ENCODE assay signal across 8 cellular contexts in genomic region chr11:14905104-14906033, GRCh38. TPM values are rescaled to one million over a fixed set of nuclear protein-coding genes. Genes with fewer than 3 reads are reported as not detected.
A peak's percentile ranks its signal among the peaks of the same experiment; 100 is the strongest.
DNase-seq lines count a peak whose midpoint lies in the region; ATAC-seq and TF ChIP-seq lines count a peak whose summit lies in the region.

No MANE protein-coding gene starts in this region.

- peak overlapping the region; percentile 74 for H3K27ac ChIP-seq in naive thymus-derived CD4-positive, alpha-beta T cell (ENCODE audit: low read depth, low read length)
- peak overlapping the region in 4 of 5 donors; percentile 2 to 67 (median 33) for H3K27ac ChIP-seq in stomach

- intact Hi-C loops in activated CD4-positive, alpha-beta memory T cell treated with anti-CD3 and anti-CD28 coated beads for 36 hours (cut with micrococcal nuclease): loop anchor here (1.0 to 5.0 kb wide), 4 partner anchors 13 to 1133 kb away; partner anchors contain the start of gene CYP2R1
- intact Hi-C loops in naive thymus-derived CD4-positive, alpha-beta T cell (cut with micrococcal nuclease): loop anchor here (1.0 to 10.0 kb wide), 10 partner anchors 13 to 1238 kb away; partner anchors contain the start of genes CYP2R1 (in 2 of the 2), PSMA1 (in 2 of the 2), FAR1 (in 1 of the 2) and PDE3B (in 1 of the 2)
- intact Hi-C loops in stomach (cut with DNase I; ENCODE audit: low total_unique reads): loop anchor here (10.0 kb wide), 2 partner anchors 111 to 361 kb away; no protein-coding TSS in a partner anchor

- no peaks in the 10 kb centered on the region for H3K27me3 ChIP-seq in endocrine pancreas (ENCODE audit: control insufficient read depth, insufficient read depth, low read length)
- no peaks in the 10 kb centered on the region for H3K27me3 ChIP-seq in naive thymus-derived CD4-positive, alpha-beta T cell (ENCODE audit: control insufficient read depth in 2 of 2, insufficient read depth in 2 of 2, low read length in 2 of 2)
- no peaks in the 10 kb centered on the region for H3K27me3 ChIP-seq in stomach

- H3K4me1 ChIP-seq in endocrine pancreas (ENCODE audit: control insufficient read depth, insufficient read depth, low read length) (no peaks in the 10 kb centered on the region), stomach (peaks cover 10 to 31% (median 25%) of the 10 kb centered on the region in 4 donors)
- H3K4me1 ChIP-seq in naive thymus-derived CD4-positive, alpha-beta T cell (ENCODE audit: control insufficient read depth in 2 of 2, insufficient read depth in 2 of 2, low read length in 2 of 2): peaks cover 0 to 9% of the 10 kb centered on the region in 2 donors

- WGBS in stomach, 5 donors: 11 to 29% (median 22%) methylated on average over 31 to 58 of the region's 58 CpGs

- H3K27me3 Mint-ChIP-seq in activated CD4-positive, alpha-beta memory T cell treated with anti-CD3 and anti-CD28 coated beads for 36 hours: no peaks in the 10 kb centered on the region
- H3K27me3 Mint-ChIP-seq in naive thymus-derived CD4-positive, alpha-beta T cell: no peaks in the 10 kb centered on the region

- H3K9me3 Mint-ChIP-seq in activated CD4-positive, alpha-beta memory T cell treated with anti-CD3 and anti-CD28 coated beads for 36 hours: no peaks in the 10 kb centered on the region
- peaks cover 0 to 2% (median 0%) of the 10 kb centered on the region in 11 donors for H3K9me3 Mint-ChIP-seq in naive thymus-derived CD4-positive, alpha-beta T cell

- no peak for TF ChIP-seq EP300 in stomach (IDR thresholded peaks at IDR 0.05)

- POLR2A ChIA-PET in activated CD4-positive, alpha-beta memory T cell treated with anti-CD3 and anti-CD28 coated beads for 36 hours (lab: Charles Lee): no interaction called here
- POLR2A ChIA-PET in naive thymus-derived CD4-positive, alpha-beta T cell (lab: Charles Lee): interaction anchor here (0.6 to 1.8 kb wide), 4 partner anchors 10 to 405 kb away, joined by 3 to 9 read pairs (median 5); partner anchors contain the start of genes COPB1, CYP2R1 and PDE3B

- DNase-seq in AG10803 (ENCODE audit: low read depth) (peak; percentile 16), stomach (peak; percentile 43), NCI-H446 (lab: John Stamatoyannopoulos, UW) (no peak)
- DNase-seq in activated CD4-positive, alpha-beta memory T cell treated with anti-CD3 and anti-CD28 coated beads for 36 hours: peak; percentile 88
- DNase-seq in naive thymus-derived CD4-positive, alpha-beta T cell: peak; percentile 64 to 84 (median 79)

- TF ChIP-seq CTCF in AG10803 (conservative IDR thresholded peaks at IDR 0.05; ENCODE audit: low read length) (peak; percentile 37), stomach (IDR thresholded peaks at IDR 0.05) (peak in 1 of 7 experiments; percentile 47)

- no peaks in the 10 kb centered on the region for H3K36me3 Mint-ChIP-seq in activated CD4-positive, alpha-beta memory T cell treated with anti-CD3 and anti-CD28 coated beads for 36 hours
- H3K36me3 Mint-ChIP-seq in naive thymus-derived CD4-positive, alpha-beta T cell: no peaks in the 10 kb centered on the region

- H3K4me1 Mint-ChIP-seq in activated CD4-positive, alpha-beta memory T cell treated with anti-CD3 and anti-CD28 coated beads for 36 hours (ENCODE audit: low read depth): peaks cover 36% of the 10 kb centered on the region
- H3K4me1 Mint-ChIP-seq in naive thymus-derived CD4-positive, alpha-beta T cell: peaks cover 26 to 54% (median 43%) of the 10 kb centered on the region in 7 donors

- ATAC-seq in GM19438 (IDR thresholded peaks at IDR 0.05; ENCODE audit: low read depth, unreplicated experiment): peak; percentile 67
- peak; percentile 37 for ATAC-seq in HG03565 (IDR thresholded peaks at IDR 0.05; ENCODE audit: unreplicated experiment)
- ATAC-seq in naive thymus-derived CD4-positive, alpha-beta T cell: peak; percentile 84

- H3K9me3 ChIP-seq in endocrine pancreas (ENCODE audit: control insufficient read depth, low read length) (no peaks in the 10 kb centered on the region), stomach (no peaks in the 10 kb centered on the region)
- H3K9me3 ChIP-seq in naive thymus-derived CD4-positive, alpha-beta T cell (ENCODE audit: control insufficient read depth in 2 of 3, low read length in 3 of 3): no peaks in the 10 kb centered on the region

- peak overlapping the region; percentile 90 for H3K4me3 Mint-ChIP-seq in activated CD4-positive, alpha-beta memory T cell treated with anti-CD3 and anti-CD28 coated beads for 36 hours
- peak overlapping the region; percentile 92 to 99 (median 96) for H3K4me3 Mint-ChIP-seq in naive thymus-derived CD4-positive, alpha-beta T cell

- TF ChIP-seq POLR2A in stomach (IDR thresholded peaks at IDR 0.05): no peak

- CTCF ChIA-PET in activated CD4-positive, alpha-beta memory T cell treated with anti-CD3 and anti-CD28 coated beads for 36 hours (lab: Charles Lee): interaction anchor here (0.5 to 6.8 kb wide), 27 partner anchors 12 to 433 kb away, joined by 3 to 264 read pairs (median 4); partner anchors contain the start of genes CALCB, CYP2R1 and PSMA1
- CTCF ChIA-PET in naive thymus-derived CD4-positive, alpha-beta T cell (lab: Charles Lee): interaction anchor here (0.6 to 6.4 kb wide), 11 partner anchors 14 to 595 kb away, joined by 3 to 110 read pairs (median 5); partner anchors contain the start of genes CALCB and CYP2R1

- peak overlapping the region; percentile 80 for H3K27ac Mint-ChIP-seq in activated CD4-positive, alpha-beta memory T cell treated with anti-CD3 and anti-CD28 coated beads for 36 hours
- peak overlapping the region; percentile 88 to 96 (median 93) for H3K27ac Mint-ChIP-seq in naive thymus-derived CD4-positive, alpha-beta T cell

- H3K4me3 ChIP-seq in AG10803 (ENCODE audit: low read length) (peak overlapping the region; percentile 53), endocrine pancreas (ENCODE audit: control insufficient read depth, insufficient read depth, low read length) (no peak overlapping the region), stomach (peak overlapping the region; percentile 54 to 61 (median 56))
- H3K4me3 ChIP-seq in naive thymus-derived CD4-positive, alpha-beta T cell (ENCODE audit: low read length): peak overlapping the region; percentile 92

- H3K36me3 ChIP-seq in endocrine pancreas (ENCODE audit: control insufficient read depth, insufficient read depth, low read length) (no peaks in the 10 kb centered on the region), stomach (no peaks in the 10 kb centered on the region)
- H3K36me3 ChIP-seq in naive thymus-derived CD4-positive, alpha-beta T cell (ENCODE audit: control insufficient read depth in 2 of 3, insufficient read depth in 3 of 3, low read length in 3 of 3): peaks cover 0 to 5% (median 0%) of the 10 kb centered on the region in 3 experiments

- H3K9ac ChIP-seq in endocrine pancreas (ENCODE audit: control insufficient read depth, insufficient read depth, low read length): peak overlapping the region; percentile 65

RNA-seq across cellular contexts. Expression of gene CYP2R1, which starts 13.3 kb away (rescaled TPM):
- 10 to 100 TPM; 14.6 to 14.8 TPM for total RNA-seq in activated CD4-positive, alpha-beta memory T cell treated with anti-CD3 and anti-CD28 coated beads for 36 hours
- total RNA-seq in naive thymus-derived CD4-positive, alpha-beta T cell: 10 to 100 TPM; 13.3 to 18.6 (median 14.7) TPM
- polyA plus RNA-seq in naive thymus-derived CD4-positive, alpha-beta T cell: 10 to 100 TPM; 18.2 to 19.1 TPM
- 100 to 1,000 TPM in 1 of 5 donors, 10 to 100 TPM in 4; 23.2 to 129 (median 38.2) TPM for total RNA-seq in stomach
- polyA plus RNA-seq in stomach: 10 to 100 TPM; 31.2 to 35.1 (median 32.0) TPM

Comparison
In these comparisons a context has a peak if more than half of its experiments do, and no peak if none do; other contexts are left out.
1. DNase-seq: peak in AG10803 (single experiment), activated CD4-positive, alpha-beta memory T cell treated with anti-CD3 and anti-CD28 coated beads for 36 hours (single experiment), naive thymus-derived CD4-positive, alpha-beta T cell (9 of 9) and stomach (single experiment); none in NCI-H446 (0 of 2).
2. Peak in every context shown above with its lines, with median percentiles within 50 percentile points of each other: ATAC-seq.